Comparison of ENCODE assay signal across 8 cellular contexts in the genomic region with DNA sequence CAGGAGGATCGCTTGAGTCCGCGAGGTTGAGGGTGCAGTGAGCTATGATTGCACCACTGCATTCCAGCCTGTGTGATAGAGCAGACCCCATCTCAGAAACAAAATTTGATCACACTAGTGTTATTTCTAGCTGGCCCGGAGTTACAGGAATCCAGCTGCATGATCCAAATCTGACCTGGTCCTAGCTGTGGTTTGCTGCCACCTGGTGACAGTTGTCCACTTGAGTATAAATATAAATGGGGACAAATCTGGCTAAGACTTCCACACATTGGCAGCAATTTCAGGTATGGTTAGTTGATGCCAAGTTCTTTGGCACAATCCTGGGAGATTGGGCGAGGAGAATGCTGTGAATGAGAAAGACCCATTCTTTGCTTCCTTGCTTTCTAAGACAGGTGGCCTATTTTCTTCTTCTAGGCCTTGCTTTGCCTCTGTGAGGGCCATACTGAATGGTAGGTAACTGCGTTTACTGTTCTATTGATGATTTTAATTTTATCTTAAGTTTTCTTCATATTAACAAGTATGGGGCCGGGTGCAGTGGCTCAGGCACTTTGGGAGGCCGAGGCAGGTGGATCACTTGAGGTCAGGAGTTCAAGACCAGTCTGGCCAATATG. TPM values are rescaled to one million over a fixed set of nuclear protein-coding genes. Genes with fewer than 3 reads are reported as not detected.
DNase-seq lines count a peak whose midpoint lies in the region; ATAC-seq and TF ChIP-seq lines count a peak whose summit lies in the region.

No MANE protein-coding gene starts in this region.

- H2AK5ac ChIP-seq in mesenchymal stem cell (ENCODE audit: low read length, severe bottlenecking): no peak overlapping the region

- H3K4me3 ChIP-seq in endodermal cell (ENCODE audit: low read length): no peak overlapping the region
- H3K4me3 ChIP-seq in mesenchymal stem cell (ENCODE audit: insufficient read depth in 1 of 2, low read depth in 1 of 2, low read length in 2 of 2): no peak overlapping the region

- no peak overlapping the region for H3K14ac ChIP-seq in mesenchymal stem cell (ENCODE audit: low read length in 2 of 2)

- H2BK120ac ChIP-seq in mesenchymal stem cell (ENCODE audit: low read depth, low read length): no peak overlapping the region

- H3K23ac ChIP-seq in mesenchymal stem cell (ENCODE audit: low read length in 2 of 2): no peak overlapping the region

- 94% methylated on average over 7 to 8 of the region's 8 CpGs for WGBS in endodermal cell (ENCODE audit: insufficient coverage in 1 of 2, insufficient read length in 1 of 2), 2 experiments
- WGBS in mesenchymal stem cell: 93% methylated on average over 8 of the region's 8 CpGs

- H3K9ac ChIP-seq in endodermal cell (ENCODE audit: extremely low read depth, low read length, poor library complexity, severe bottlenecking) (no peak overlapping the region), mesenchymal stem cell (ENCODE audit: low read length) (no peak overlapping the region)

- intact Hi-C loops in activated CD8-positive, alpha-beta T cell treated with anti-CD3 and anti-CD28 coated beads for 36 hours (cut with micrococcal nuclease): loop anchor here (1.0 kb wide), 1 partner anchor 38 kb away; no protein-coding TSS in a partner anchor

- H3K18ac ChIP-seq in mesenchymal stem cell (ENCODE audit: low read depth in 1 of 2, low read length in 2 of 2): no peak overlapping the region

- no peak overlapping the region for H4K8ac ChIP-seq in mesenchymal stem cell (ENCODE audit: low read length)

- no peaks in the 10 kb centered on the region for H3K27me3 Mint-ChIP-seq in activated CD8-positive, alpha-beta T cell treated with anti-CD3 and anti-CD28 coated beads for 36 hours
- no peaks in the 10 kb centered on the region for H3K27me3 Mint-ChIP-seq in endodermal cell (ENCODE audit: insufficient read depth)

- H3K27ac ChIP-seq in endodermal cell (ENCODE audit: low read depth, low read length) (no peak overlapping the region), mesenchymal stem cell (ENCODE audit: low read length, poor library complexity, severe bottlenecking) (no peak overlapping the region)

- peak; percentile 52 for TF ChIP-seq CTCF in activated CD8-positive, alpha-beta T cell treated with anti-CD3 and anti-CD28 coated beads for 36 hours (IDR thresholded peaks at IDR 0.05)
- peak; percentile 74 for TF ChIP-seq CTCF in endodermal cell (conservative IDR thresholded peaks at IDR 0.05)

- H3K27me3 ChIP-seq in endodermal cell (ENCODE audit: control insufficient read depth, insufficient read depth, low read length, poor library complexity, severe bottlenecking) (no peaks in the 10 kb centered on the region), mesenchymal stem cell (ENCODE audit: control insufficient read depth in 1 of 2, insufficient read depth in 1 of 2, low read length in 2 of 2) (no peaks in the 10 kb centered on the region)

- no peak overlapping the region for H3K4ac ChIP-seq in mesenchymal stem cell (ENCODE audit: low read depth in 1 of 2, low read length in 2 of 2)

- no peak overlapping the region for H2BK5ac ChIP-seq in mesenchymal stem cell (ENCODE audit: low read depth, low read length, poor library complexity, severe bottlenecking)

- peaks cover 5% of the 10 kb centered on the region for H3K36me3 Mint-ChIP-seq in activated CD8-positive, alpha-beta T cell treated with anti-CD3 and anti-CD28 coated beads for 36 hours (ENCODE audit: low read depth)
- peaks cover 14% of the 10 kb centered on the region for H3K36me3 Mint-ChIP-seq in endodermal cell (ENCODE audit: low read depth)

- H3K79me1 ChIP-seq in mesenchymal stem cell (replicated peaks; ENCODE audit: low read length, poor library complexity, severe bottlenecking): no peaks in the 10 kb centered on the region

- no peaks in the 10 kb centered on the region for H3K9me3 Mint-ChIP-seq in activated CD8-positive, alpha-beta T cell treated with anti-CD3 and anti-CD28 coated beads for 36 hours
- H3K9me3 Mint-ChIP-seq in endodermal cell: no peaks in the 10 kb centered on the region

- no peak overlapping the region for H3K4me2 ChIP-seq in mesenchymal stem cell (ENCODE audit: low read length, poor library complexity, severe bottlenecking)

- H3K9me3 ChIP-seq in endodermal cell (ENCODE audit: control insufficient read depth, low read length) (no peaks in the 10 kb centered on the region), mesenchymal stem cell (ENCODE audit: control insufficient read depth, low read length) (no peaks in the 10 kb centered on the region)

- POLR2A ChIA-PET in activated CD8-positive, alpha-beta T cell treated with anti-CD3 and anti-CD28 coated beads for 36 hours (lab: Charles Lee): no interaction called here

- peaks cover 34% of the 10 kb centered on the region for H3K4me1 Mint-ChIP-seq in activated CD8-positive, alpha-beta T cell treated with anti-CD3 and anti-CD28 coated beads for 36 hours (ENCODE audit: low read depth)
- H3K4me1 Mint-ChIP-seq in endodermal cell: peaks cover 8% of the 10 kb centered on the region

- H3K27ac Mint-ChIP-seq in activated CD8-positive, alpha-beta T cell treated with anti-CD3 and anti-CD28 coated beads for 36 hours: no peak overlapping the region
- peak overlapping the region; percentile 39 for H3K27ac Mint-ChIP-seq in endodermal cell

- CTCF ChIA-PET in activated CD8-positive, alpha-beta T cell treated with anti-CD3 and anti-CD28 coated beads for 36 hours (lab: Charles Lee): interaction anchor here (0.7 to 3.7 kb wide), 6 partner anchors 16 to 73 kb away, joined by 3 to 38 read pairs (median 4); no protein-coding TSS in a partner anchor

- no peak overlapping the region for H3K4me3 Mint-ChIP-seq in activated CD8-positive, alpha-beta T cell treated with anti-CD3 and anti-CD28 coated beads for 36 hours
- H3K4me3 Mint-ChIP-seq in endodermal cell: no peak overlapping the region

- H3K4me1 ChIP-seq in endodermal cell (ENCODE audit: control insufficient read depth, insufficient read depth, low read length) (peaks cover 3% of the 10 kb centered on the region), mesenchymal stem cell (ENCODE audit: control insufficient read depth, insufficient read depth, low read depth, low read length) (peaks cover 14% of the 10 kb centered on the region)

- DNase-seq in DMS153 (lab: John Stamatoyannopoulos, UW) (peak; percentile 46), DMS153 treated with DMSO at 0.1 percent for 48 hours (lab: John Stamatoyannopoulos, UW; ENCODE audit: unreplicated experiment) (no peak), NAMALWA (ENCODE audit: low spot score) (peak; percentile 72), endodermal cell (peak; percentile 76), mesenchymal stem cell (peak; percentile 52)
- peak; percentile 67 for DNase-seq in activated CD8-positive, alpha-beta T cell treated with anti-CD3 and anti-CD28 coated beads for 36 hours
- peak; percentile 16 to 27 for DNase-seq in stimulated activated CD8-positive, alpha-beta memory T cell treated with anti-CD3 and anti-CD28 coated beads, Interleukin-7, amount 100 ng/mL, for 4 hours (ENCODE audit: low read depth in 2 of 2)

- ATAC-seq in activated CD8-positive, alpha-beta T cell treated with anti-CD3 and anti-CD28 coated beads for 36 hours: no peak
- ATAC-seq in HG02623 (IDR thresholded peaks at IDR 0.05; ENCODE audit: unreplicated experiment): no peak

- H3K36me3 ChIP-seq in endodermal cell (ENCODE audit: control insufficient read depth, insufficient read depth, low read length): peaks cover 15% of the 10 kb centered on the region
- no peaks in the 10 kb centered on the region for H3K36me3 ChIP-seq in mesenchymal stem cell (ENCODE audit: control insufficient read depth in 1 of 2, insufficient read depth in 2 of 2, low read depth in 1 of 2, low read length in 2 of 2)

- no peak overlapping the region for H2AFZ ChIP-seq in mesenchymal stem cell (ENCODE audit: low read depth, low read length)

- H4K91ac ChIP-seq in mesenchymal stem cell (ENCODE audit: low read length): no peak overlapping the region

- no peak overlapping the region for H2BK15ac ChIP-seq in mesenchymal stem cell (ENCODE audit: low read depth, poor library complexity, severe bottlenecking)

- H2BK12ac ChIP-seq in mesenchymal stem cell (ENCODE audit: low read length in 2 of 2): no peak overlapping the region

RNA-seq across cellular contexts. Expression of a gene that starts 35.4 kb away (rescaled TPM):
- total RNA-seq in activated CD8-positive, alpha-beta T cell treated with anti-CD3 and anti-CD28 coated beads for 36 hours: 10 to 100 TPM; 46.7 to 47.4 TPM
- total RNA-seq in endodermal cell: 10 to 100 TPM; 66.4 to 74.4 TPM
- polyA plus RNA-seq in endodermal cell (2013, experiment 1 of 2): 76.7 TPM
- 71.0 TPM for polyA plus RNA-seq in endodermal cell (2013, experiment 2 of 2)
- polyA plus RNA-seq in mesenchymal stem cell (2013, experiment 1 of 2): 69.2 TPM
- polyA plus RNA-seq in mesenchymal stem cell (2013, experiment 2 of 2): 69.5 TPM

RNA-seq across cellular contexts. Expression of a gene that starts 57.0 kb away (rescaled TPM):
- not detected for total RNA-seq in activated CD8-positive, alpha-beta T cell treated with anti-CD3 and anti-CD28 coated beads for 36 hours
- not detected for total RNA-seq in endodermal cell
- not detected for polyA plus RNA-seq in endodermal cell (2013, experiment 1 of 2)
- polyA plus RNA-seq in endodermal cell (2013, experiment 2 of 2): not detected
- polyA plus RNA-seq in mesenchymal stem cell (2013, experiment 1 of 2): not detected
- polyA plus RNA-seq in mesenchymal stem cell (2013, experiment 2 of 2): not detected
